10 cellular contexts compared by ENCODE assay signal in genomic region chr13:66657165-66657895, GRCh38.
DNase-seq lines count a peak whose midpoint lies in the region; ATAC-seq and TF ChIP-seq lines count a peak whose summit lies in the region.
"Had no signal": no experiment of that assay in that cellular context is flagged by ENCODE, and none has a peak within 500 bp of the region (broad histone marks: within the 10 kb centered on the region; RNA-seq: fewer than 3 reads in every experiment).

No MANE protein-coding gene starts in this region.

- 9% methylated on average over 6 of the region's 6 CpGs for WGBS in SK-N-SH (ENCODE audit: low lambda C conversion rate)
- 31 to 43% methylated on average over 6 of the region's 6 CpGs for WGBS in heart right ventricle, 2 donors
- WGBS in esophagus squamous epithelium, 2 donors, result 21 to 27% methylated on average over 6 of the region's 6 CpGs

- H3K9me2 ChIP-seq in SK-N-SH, result no peaks in the 10 kb centered on the region

- peaks cover 19% of the 10 kb centered on the region for H3K4me1 Mint-ChIP-seq in stimulated activated memory B cell treated with anti-CD40 and anti-IgM and Interleukin-4, amounts not matched to agents 10 μg/mL and 1 μg/mL and 100 μg/mL, for 72 hours
- H3K4me1 Mint-ChIP-seq in CD8-positive, alpha-beta T cell (ENCODE audit: low read depth), result no peaks in the 10 kb centered on the region

- H3K9me3 ChIP-seq in SK-N-SH, result peaks cover 5% of the 10 kb centered on the region; the same call in 1 of the 2 replicates
- H3K9me3 ChIP-seq in heart right ventricle, result peaks cover 0 to 7% (median 0%) of the 10 kb centered on the region in 11 donors
- no peaks in the 10 kb centered on the region for H3K9me3 ChIP-seq in CD8-positive, alpha-beta T cell (ENCODE audit: low read length)
- H3K9me3 ChIP-seq in esophagus squamous epithelium, result no peaks in the 10 kb centered on the region
- H3K9me3 ChIP-seq: BLaER1 had no signal

- H4K20me1 ChIP-seq in SK-N-SH (ENCODE audit: insufficient read depth), result no peaks in the 10 kb centered on the region
- H4K20me1 ChIP-seq: BLaER1 had no signal

- H2AFZ ChIP-seq in SK-N-SH (ENCODE audit: low read depth), result peak overlapping the region; percentile 69; the same call in 1 of the 2 replicates

- peak overlapping the region; percentile 38; the same call in 1 of the 2 replicates for H3K4me2 ChIP-seq in SK-N-SH
- H3K4me2 ChIP-seq: BLaER1 had no signal

- peak overlapping the region; percentile 49 for H3K9ac ChIP-seq in SK-N-SH
- H3K9ac ChIP-seq: BLaER1 had no signal

- intact Hi-C loops in heart right ventricle (cut with DNase I) (no loop called here), esophagus squamous epithelium (cut with DNase I) (no loop called here)
- intact Hi-C loops in CD8-positive, alpha-beta T cell (cut with DNase I, micrococcal nuclease), result no loop called here

- no peaks in the 10 kb centered on the region for H3K9me3 Mint-ChIP-seq in stimulated activated memory B cell treated with anti-CD40 and anti-IgM and Interleukin-4, amounts not matched to agents 10 μg/mL and 1 μg/mL and 100 μg/mL, for 72 hours
- peaks cover 2% of the 10 kb centered on the region for H3K9me3 Mint-ChIP-seq in CD8-positive, alpha-beta T cell

- H3K4me1 ChIP-seq in SK-N-SH (ENCODE audit: control insufficient read depth in 1 of 2, insufficient read depth in 2 of 2, low read depth in 1 of 2, low read length in 1 of 2) (peaks cover 3 to 33% of the 10 kb centered on the region in 2 experiments; a peak in 3 of 4 replicates), heart right ventricle (peaks cover 0 to 26% (median 11%) of the 10 kb centered on the region in 9 donors), esophagus squamous epithelium (peaks cover 0 to 3% (median 0%) of the 10 kb centered on the region in 3 donors)
- no peaks in the 10 kb centered on the region for H3K4me1 ChIP-seq in CD8-positive, alpha-beta T cell (ENCODE audit: insufficient read depth, low read length)

- POLR2A ChIA-PET in SK-N-SH (lab: Yijun Ruan, JAX), result interaction anchor here (0.6 kb wide), 1 partner anchor 1575 kb away, joined by 4 read pairs; no protein-coding TSS in a partner anchor
- POLR2A ChIA-PET in CD8-positive, alpha-beta T cell (lab: Charles Lee), result no interaction called here

- no peaks in the 10 kb centered on the region for H3K27me3 Mint-ChIP-seq in stimulated activated memory B cell treated with anti-CD40 and anti-IgM and Interleukin-4, amounts not matched to agents 10 μg/mL and 1 μg/mL and 100 μg/mL, for 72 hours
- H3K27me3 Mint-ChIP-seq in CD8-positive, alpha-beta T cell (ENCODE audit: low read depth), result no peaks in the 10 kb centered on the region

- peaks cover 33% of the 10 kb centered on the region for H3F3A ChIP-seq in SK-N-SH (replicated peaks; ENCODE audit: insufficient read depth)

- CTCF ChIA-PET in SK-N-SH (lab: Yijun Ruan, JAX), result interaction anchor here (0.6 to 1.1 kb wide), 2 partner anchors 32 to 39 kb away, joined by 3 to 5 read pairs; no protein-coding TSS in a partner anchor
- CTCF ChIA-PET in CD8-positive, alpha-beta T cell (lab: Charles Lee), result no interaction called here

- peak; percentile 19; the same call in 1 of the 2 replicates for TF ChIP-seq CTCF in SK-N-SH (IDR thresholded peaks at IDR 0.05)
- no peak for TF ChIP-seq CTCF in heart right ventricle (IDR thresholded peaks at IDR 0.05)
- no peak for TF ChIP-seq CTCF in CD8-positive, alpha-beta T cell (IDR thresholded peaks at IDR 0.05)
- TF ChIP-seq CTCF in esophagus squamous epithelium (IDR thresholded peaks at IDR 0.05), result no peak

- peak in 7 of 8 donors; percentile 47 to 98 (median 83) for ATAC-seq in heart right ventricle
- ATAC-seq in stimulated activated memory B cell treated with anti-CD40 and anti-IgM and Interleukin-4, amounts not matched to agents 10 μg/mL and 1 μg/mL and 100 μg/mL, for 72 hours, result no peak
- no peak for ATAC-seq in CD8-positive, alpha-beta T cell

- no peak overlapping the region for H3K4me3 Mint-ChIP-seq in stimulated activated memory B cell treated with anti-CD40 and anti-IgM and Interleukin-4, amounts not matched to agents 10 μg/mL and 1 μg/mL and 100 μg/mL, for 72 hours
- no peak overlapping the region for H3K4me3 Mint-ChIP-seq in CD8-positive, alpha-beta T cell

- H3K27me3 ChIP-seq in SK-N-SH (ENCODE audit: insufficient read depth) (no peaks in the 10 kb centered on the region), heart right ventricle (no peaks in the 10 kb centered on the region), esophagus squamous epithelium (no peaks in the 10 kb centered on the region)
- no peaks in the 10 kb centered on the region for H3K27me3 ChIP-seq in CD8-positive, alpha-beta T cell (ENCODE audit: insufficient read depth, low read length)
- H3K27me3 ChIP-seq: BLaER1 had no signal

- DNase-seq in SIG-M5 treated with dmso at 0.1 percent for 504 hours (lab: John Stamatoyannopoulos, UW; ENCODE audit: unreplicated experiment) (peak; percentile 16), SIG-M5 (lab: John Stamatoyannopoulos, UW) (no peak), SK-N-SH (peak; percentile 28), heart right ventricle (peak; percentile 38 to 44), esophagus squamous epithelium (lab: John Stamatoyannopoulos, UW) (no peak)
- DNase-seq in CD8-positive, alpha-beta T cell, result no peak
- no peak for DNase-seq in stimulated activated CD4-positive, alpha-beta T cell treated with anti-CD3 and anti-CD28 coated beads, Interleukin-4, amount 100 ng/mL, for 4 hours

- no peaks in the 10 kb centered on the region for H3K79me2 ChIP-seq in SK-N-SH (ENCODE audit: insufficient read depth)

- peak overlapping the region; percentile 19 for H3K27ac Mint-ChIP-seq in stimulated activated memory B cell treated with anti-CD40 and anti-IgM and Interleukin-4, amounts not matched to agents 10 μg/mL and 1 μg/mL and 100 μg/mL, for 72 hours
- no peak overlapping the region for H3K27ac Mint-ChIP-seq in CD8-positive, alpha-beta T cell

- no peaks in the 10 kb centered on the region for H3K36me3 Mint-ChIP-seq in stimulated activated memory B cell treated with anti-CD40 and anti-IgM and Interleukin-4, amounts not matched to agents 10 μg/mL and 1 μg/mL and 100 μg/mL, for 72 hours
- no peaks in the 10 kb centered on the region for H3K36me3 Mint-ChIP-seq in CD8-positive, alpha-beta T cell

- peak; percentile 43 to 87; a peak in 2 of 4 replicates for TF ChIP-seq EP300 in SK-N-SH (IDR thresholded peaks at IDR 0.05; ENCODE audit: borderline replicate concordance in 1 of 2, low read depth in 1 of 2, low read length in 1 of 2)

- no peaks in the 10 kb centered on the region for H3K36me3 ChIP-seq in SK-N-SH (replicated peaks in 1 of 2; ENCODE audit: control insufficient read depth in 1 of 2, insufficient read depth in 2 of 2, low read length in 1 of 2)
- no peaks in the 10 kb centered on the region for H3K36me3 ChIP-seq in heart right ventricle
- no peaks in the 10 kb centered on the region for H3K36me3 ChIP-seq in CD8-positive, alpha-beta T cell (ENCODE audit: insufficient read depth, low read length)
- H3K36me3 ChIP-seq in esophagus squamous epithelium, result no peaks in the 10 kb centered on the region
- H3K36me3 ChIP-seq: BLaER1 had no signal

- H3K4me3 ChIP-seq in SK-N-SH (ENCODE audit: low read depth in 2 of 2, low read length in 1 of 2), result no peak overlapping the region
- H3K4me3 ChIP-seq in heart right ventricle, result no peak overlapping the region
- H3K4me3 ChIP-seq in CD8-positive, alpha-beta T cell (ENCODE audit: low read depth, low read length), result no peak overlapping the region
- no peak overlapping the region for H3K4me3 ChIP-seq in esophagus squamous epithelium
- H3K4me3 ChIP-seq: BLaER1 had no signal

- TF ChIP-seq RAD21 in SK-N-SH (IDR thresholded peaks at IDR 0.05; ENCODE audit: low read length), result peak; percentile 22

- TF ChIP-seq POLR2A in esophagus squamous epithelium (IDR thresholded peaks at IDR 0.05), result no peak

- peak overlapping the region; percentile 76 to 93 for H3K27ac ChIP-seq in SK-N-SH (ENCODE audit: low read depth in 2 of 2, low read length in 1 of 2)
- no peak overlapping the region for H3K27ac ChIP-seq in heart right ventricle
- no peak overlapping the region for H3K27ac ChIP-seq in CD8-positive, alpha-beta T cell (ENCODE audit: low read depth, low read length)
- no peak overlapping the region for H3K27ac ChIP-seq in esophagus squamous epithelium
- H3K27ac ChIP-seq: BLaER1, VCaP had no signal

TF ChIP-seq in SK-N-SH, 30 proteins besides CTCF, POLR2A, EP300 and RAD21 (continues in another document):
- TF ChIP-seq TCF12 (IDR thresholded peaks at IDR 0.05) (peak; percentile 91), CHD2 (IDR thresholded peaks at IDR 0.05; ENCODE audit: low read length, partially characterized antibody) (no peak), TEAD4 (IDR thresholded peaks at IDR 0.05; ENCODE audit: borderline replicate concordance, insufficient read depth) (peak; percentile 77), PBX3 (IDR thresholded peaks at IDR 0.05) (peak; percentile 88), JUND (IDR thresholded peaks at IDR 0.05) (peak; percentile 80), USF2 (IDR thresholded peaks at IDR 0.05; ENCODE audit: borderline replicate concordance, low read depth, low read length) (no peak), TAF1 (IDR thresholded peaks at IDR 0.05; ENCODE audit: borderline replicate concordance, low read depth, low read length) (no peak), MXI1 (IDR thresholded peaks at IDR 0.05; ENCODE audit: low read depth, low read length) (no peak), RXRA (IDR thresholded peaks at IDR 0.05; ENCODE audit: borderline replicate concordance, low read depth) (no peak; the same call in 1 of the 2 replicates), GATA2 (CRISPR knock-in tag; IDR thresholded peaks at IDR 0.05) (peak; percentile 71; the same call in 1 of the 2 replicates), FOXM1 (IDR thresholded peaks at IDR 0.05; ENCODE audit: low read depth) (peak; percentile 61; the same call in 1 of the 2 replicates), NFIC (IDR thresholded peaks at IDR 0.05; ENCODE audit: borderline replicate concordance) (peak; percentile 96)

Comparison
In these comparisons a context has a peak if more than half of its experiments do, and no peak if none do; other contexts are left out.
1. DNase-seq: peak in SIG-M5 treated with dmso at 0.1 percent for 504 hours (single experiment), SK-N-SH (single experiment) and heart right ventricle (2 of 2); none in SIG-M5 (single experiment), CD8-positive, alpha-beta T cell (0 of 7), esophagus squamous epithelium (single experiment) and stimulated activated CD4-positive, alpha-beta T cell treated with anti-CD3 and anti-CD28 coated beads, Interleukin-4, amount 100 ng/mL, for 4 hours (0 of 2).
2. H3K27ac ChIP-seq: peak in SK-N-SH (2 of 2); none in heart right ventricle (0 of 10), CD8-positive, alpha-beta T cell (single experiment) and esophagus squamous epithelium (0 of 4).
3. ATAC-seq: peak in heart right ventricle (7 of 8); none in stimulated activated memory B cell treated with anti-CD40 and anti-IgM and Interleukin-4, amounts not matched to agents 10 μg/mL and 1 μg/mL and 100 μg/mL, for 72 hours (single experiment) and CD8-positive, alpha-beta T cell (single experiment).